In the genomic region with DNA sequence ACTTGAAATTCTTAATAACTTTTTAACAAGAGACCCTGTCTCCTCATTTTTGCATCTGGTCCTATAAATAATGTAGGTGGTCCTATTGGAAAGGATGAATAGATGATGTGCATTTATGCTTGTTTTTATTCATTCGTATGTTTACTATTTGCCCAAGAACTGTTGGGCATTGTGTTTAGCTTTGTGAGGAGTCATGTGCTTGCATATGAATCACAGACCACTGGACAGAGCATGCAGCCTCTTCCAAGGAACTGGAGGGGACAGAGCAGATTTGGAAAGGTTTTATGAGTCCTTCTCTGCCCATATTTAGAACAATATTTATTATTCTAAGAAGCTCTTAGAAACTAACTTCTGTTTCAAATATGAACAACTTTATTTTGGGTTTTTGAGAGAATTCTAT, we compare ENCODE assay signal across 24 cellular contexts.
"Had no signal": no experiment of that assay in that cellular context is flagged by ENCODE, and none has a peak within 500 bp of the region (broad histone marks: within the 10 kb centered on the region; RNA-seq: fewer than 3 reads in every experiment).

No MANE protein-coding gene starts in this region.

- DNase-seq: activated B cell treated with CpG ODN at 0.5 μM for 24 hours; activated CD4-positive, alpha-beta memory T cell treated with anti-CD3 and anti-CD28 coated beads for 36 hours; activated CD4-positive, alpha-beta T cell treated with anti-CD3 and anti-CD28 coated beads for 1 hour; activated CD4-positive, alpha-beta T cell treated with anti-CD3 and anti-CD28 coated beads, Interleukin-2, amount 10 ng/mL, durations not matched to agents 7 days and 5 days; activated CD8-positive, alpha-beta memory T cell treated with anti-CD3 and anti-CD28 coated beads for 24 hours; activated gamma-delta T cell; activated naive CD4-positive, alpha-beta T cell treated with anti-CD3 and anti-CD28 coated beads for 36 hours; activated T-cell treated with anti-CD3 and anti-CD28 coated beads, Interleukin-2, amount 50 U/mL, for 4 hours; brain microvascular endothelial cell; MM.1S; NCI-H1105; NCI-H1436; NCI-H1694 treated with DMSO at 0.1 percent for 48 hours; NCI-H2029 treated with DMSO at 0.1 percent for 48 hours; NCI-H510A treated with DMSO at 0.1 percent for 48 hours; NCI-H69; NK-92 treated with Interleukin-12 subunit alpha and Interleukin-12 subunit beta, amount 100 ng/mL, for 24 hours; PC-9; SHP77 treated with DMSO at 0.1 percent for 48 hours; T-cell; T-helper 2 cell; T1000 had no signal

- H3K9me3 Mint-ChIP-seq: activated naive CD4-positive, alpha-beta T cell treated with anti-CD3 and anti-CD28 coated beads for 36 hours; activated T-cell treated with anti-CD3 and anti-CD28 coated beads, Interleukin-2, amount 50 U/mL, for 4 hours had no signal

- H3K27ac Mint-ChIP-seq: activated CD4-positive, alpha-beta memory T cell treated with anti-CD3 and anti-CD28 coated beads for 36 hours; activated CD4-positive, alpha-beta T cell treated with anti-CD3 and anti-CD28 coated beads, Interleukin-2, amount 10 ng/mL, durations not matched to agents 7 days and 5 days; activated naive CD4-positive, alpha-beta T cell treated with anti-CD3 and anti-CD28 coated beads for 36 hours; activated naive CD8-positive, alpha-beta T cell; activated T-helper 17 cell treated with anti-CD3 and anti-CD28 coated beads, Interleukin-2, amount 50 U/mL, for 72 hours; T-cell had no signal

- H3K4me3 Mint-ChIP-seq: activated B cell treated with CpG ODN at 0.5 μM for 24 hours; activated CD4-positive, alpha-beta memory T cell treated with anti-CD3 and anti-CD28 coated beads for 36 hours; activated CD4-positive, alpha-beta T cell treated with anti-CD3 and anti-CD28 coated beads, Interleukin-2, amount 10 ng/mL, durations not matched to agents 7 days and 5 days; activated naive CD4-positive, alpha-beta T cell treated with anti-CD3 and anti-CD28 coated beads for 36 hours; activated naive CD8-positive, alpha-beta T cell; activated T-cell treated with anti-CD3 and anti-CD28 coated beads, Interleukin-2, amount 50 U/mL, for 4 hours; activated T-helper 17 cell treated with anti-CD3 and anti-CD28 coated beads, Interleukin-2, amount 50 U/mL, for 72 hours; T-cell had no signal

- H3K27ac ChIP-seq: brain microvascular endothelial cell, PC-9 had no signal

- H3K36me3 ChIP-seq: brain microvascular endothelial cell had no signal

- H3K27me3 ChIP-seq: brain microvascular endothelial cell had no signal

- H3K4me3 ChIP-seq: PC-9 had no signal

- H2AFZ ChIP-seq: PC-9 had no signal

- H3K4me2 ChIP-seq: PC-9 had no signal

- H3K4me1 Mint-ChIP-seq: activated CD4-positive, alpha-beta T cell treated with anti-CD3 and anti-CD28 coated beads, Interleukin-2, amount 10 ng/mL, durations not matched to agents 7 days and 5 days; activated T-helper 17 cell treated with anti-CD3 and anti-CD28 coated beads, Interleukin-2, amount 50 U/mL, for 72 hours; T-cell had no signal

- H3K27me3 Mint-ChIP-seq: activated B cell treated with CpG ODN at 0.5 μM for 24 hours; activated CD4-positive, alpha-beta memory T cell treated with anti-CD3 and anti-CD28 coated beads for 36 hours; activated CD4-positive, alpha-beta T cell treated with anti-CD3 and anti-CD28 coated beads, Interleukin-2, amount 10 ng/mL, durations not matched to agents 7 days and 5 days; activated naive CD8-positive, alpha-beta T cell; activated T-helper 17 cell treated with anti-CD3 and anti-CD28 coated beads, Interleukin-2, amount 50 U/mL, for 72 hours; T-cell had no signal

- H3K36me3 Mint-ChIP-seq: activated CD4-positive, alpha-beta memory T cell treated with anti-CD3 and anti-CD28 coated beads for 36 hours; activated naive CD8-positive, alpha-beta T cell; T-cell had no signal

- ATAC-seq: activated T-cell treated with anti-CD3 and anti-CD28 coated beads, Interleukin-2, amount 50 U/mL, for 4 hours; activated T-helper 17 cell treated with anti-CD3 and anti-CD28 coated beads, Interleukin-2, amount 50 U/mL, for 72 hours; T-cell had no signal
